Comparison of ENCODE assay signal across 8 cellular contexts in the genomic region with DNA sequence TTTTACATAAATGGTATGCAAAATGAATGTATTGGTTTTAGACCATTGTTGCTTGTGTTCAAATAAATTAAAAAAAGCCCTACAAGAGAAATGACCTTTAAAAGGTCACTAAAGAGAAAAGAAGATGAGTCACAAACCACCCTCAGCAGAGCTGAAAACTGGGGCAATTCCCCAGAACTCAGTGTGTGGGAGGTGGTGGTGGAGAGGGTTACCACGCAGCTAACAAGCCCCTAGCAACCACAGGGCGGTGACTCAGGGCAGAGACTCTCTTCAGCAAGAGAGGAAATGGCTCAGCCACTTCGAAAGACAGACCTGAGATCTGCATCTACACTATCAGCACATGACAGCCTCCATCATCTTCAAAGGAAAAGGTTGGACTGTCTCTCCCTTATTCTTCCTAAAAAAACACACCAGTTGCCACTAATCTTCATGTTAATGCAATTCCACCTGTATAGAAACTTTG. TPM values are rescaled to one million over a fixed set of nuclear protein-coding genes. Genes with fewer than 3 reads are reported as not detected.
DNase-seq lines count a peak whose midpoint lies in the region; ATAC-seq and TF ChIP-seq lines count a peak whose summit lies in the region.

No MANE protein-coding gene starts in this region.

- DNase-seq in EH (ENCODE audit: low read depth): peak; percentile 95
- DNase-seq in HT1080 (ENCODE audit: low read depth): peak; percentile 98
- DNase-seq in activated CD4-positive, CD25-positive, alpha-beta regulatory T cell treated with anti-CD3 and anti-CD28 coated beads, Interleukin-2, amount 50 U/mL, for 72 hours: peak; percentile 82
- peak; percentile 68 for DNase-seq in dermis blood vessel endothelial cell
- DNase-seq in renal cortical epithelial cell (ENCODE audit: low read depth): peak; percentile 95
- DNase-seq in nephron progenitor cell: no peak
- no peak for DNase-seq in NCI-H2107 treated with DMSO at 0.1 percent for 48 hours (lab: John Stamatoyannopoulos, UW; ENCODE audit: unreplicated experiment)

- H3K9me3 Mint-ChIP-seq in nephron progenitor cell: no peaks in the 10 kb centered on the region

- no peaks in the 10 kb centered on the region for H3K36me3 Mint-ChIP-seq in nephron progenitor cell (ENCODE audit: low read depth)

- ATAC-seq in GM21619 (IDR thresholded peaks at IDR 0.05; ENCODE audit: unreplicated experiment): peak; percentile 99

- H3K27me3 Mint-ChIP-seq in nephron progenitor cell (ENCODE audit: low read depth, poor library complexity): peaks cover 3% of the 10 kb centered on the region

- no peak overlapping the region for H3K4me3 Mint-ChIP-seq in nephron progenitor cell

- no peak overlapping the region for H3K27ac Mint-ChIP-seq in nephron progenitor cell

- TF ChIP-seq CTCF in nephron progenitor cell (IDR thresholded peaks at IDR 0.05): no peak

- H3K4me1 Mint-ChIP-seq in nephron progenitor cell: peaks cover 14% of the 10 kb centered on the region

RNA-seq across cellular contexts. Expression of gene NDFIP2, which starts 29.4 kb away (rescaled TPM):
- total RNA-seq in HT1080 (2014; rRNA removed; shearing (Covaris generic)): 36.2 and 43.4 TPM in 2 replicates
- 41.7 and 44.5 TPM in 2 replicates for polyA plus RNA-seq in HT1080 (2015; cell fraction: cytosol; rRNA removed)
- polyA plus RNA-seq in HT1080 (2015; cell fraction: nucleus; rRNA removed): 26.1 and 27.5 TPM in 2 replicates
- total RNA-seq in dermis blood vessel endothelial cell: 20.1 and 30.3 TPM in 2 replicates
- 68.7 and 128 TPM in 2 replicates for total RNA-seq in renal cortical epithelial cell

RNA-seq across cellular contexts. Expression of gene RBM26, which starts 45.5 kb away (rescaled TPM):
- 21.8 and 22.0 TPM in 2 replicates for total RNA-seq in HT1080 (2014; rRNA removed; shearing (Covaris generic))
- polyA plus RNA-seq in HT1080 (2015; cell fraction: cytosol; rRNA removed): 29.4 and 35.8 TPM in 2 replicates
- polyA plus RNA-seq in HT1080 (2015; cell fraction: nucleus; rRNA removed): 126 and 133 TPM in 2 replicates
- total RNA-seq in dermis blood vessel endothelial cell (25.2 and 26.9 TPM in 2 replicates), renal cortical epithelial cell (10.9 and 33.0 TPM in 2 replicates)

Comparison
In these comparisons a context has a peak if more than half of its experiments do, and no peak if none do; other contexts are left out.
1. DNase-seq: peak in EH (single experiment), HT1080 (single experiment), activated CD4-positive, CD25-positive, alpha-beta regulatory T cell treated with anti-CD3 and anti-CD28 coated beads, Interleukin-2, amount 50 U/mL, for 72 hours (single experiment), dermis blood vessel endothelial cell (single experiment) and renal cortical epithelial cell (single experiment); none in nephron progenitor cell (single experiment) and NCI-H2107 treated with DMSO at 0.1 percent for 48 hours (single experiment).